In the genomic region with DNA sequence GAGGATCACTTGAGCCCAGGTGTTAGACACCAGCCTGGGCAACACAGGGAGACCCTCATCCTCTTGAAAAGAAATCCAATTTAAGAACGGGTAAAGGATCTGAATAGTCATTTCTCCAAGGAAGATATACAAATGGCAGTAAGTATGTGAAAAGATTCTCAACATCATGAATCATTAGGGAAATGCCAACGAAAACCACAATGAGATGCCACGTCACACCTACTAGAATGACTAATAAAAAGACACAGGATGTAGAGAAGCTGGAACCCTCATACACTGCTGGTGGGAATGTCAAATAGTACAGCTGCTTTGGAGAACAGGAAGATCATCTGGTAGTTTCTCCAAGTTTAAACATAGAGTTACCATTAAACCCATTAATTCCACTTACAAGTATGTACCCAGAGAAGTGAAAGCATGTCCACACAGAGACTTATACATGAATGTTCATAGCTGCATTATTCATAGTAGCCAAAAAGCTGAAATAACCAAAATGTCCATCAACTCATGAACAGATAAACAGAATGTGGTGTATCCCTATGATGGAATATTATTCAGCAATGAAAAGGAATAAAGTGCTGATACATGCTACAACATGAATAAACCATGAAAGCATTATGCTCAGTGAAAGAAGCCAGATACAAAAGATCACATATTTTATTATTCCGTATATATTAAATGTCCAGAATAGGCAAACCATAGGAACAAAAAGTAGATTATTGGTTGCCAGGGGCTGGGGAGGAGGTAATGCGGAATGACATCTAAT, we compare ENCODE assay signal across 8 cellular contexts. TPM values are rescaled to one million over a fixed set of nuclear protein-coding genes. Genes with fewer than 3 reads are reported as not detected.
A peak's percentile ranks its signal among the peaks of the same experiment; 100 is the strongest.
DNase-seq lines count a peak whose midpoint lies in the region; ATAC-seq lines count a peak whose summit lies in the region.

No MANE protein-coding gene starts in this region.

- peak overlapping the region; percentile 82 for H3K27ac Mint-ChIP-seq in activated T-cell treated with anti-CD3 and anti-CD28 coated beads, Interleukin-2, amount 50 U/mL, for 24 hours

- H3K36me3 Mint-ChIP-seq in activated T-cell treated with anti-CD3 and anti-CD28 coated beads, Interleukin-2, amount 50 U/mL, for 24 hours (ENCODE audit: low read depth), result no peaks in the 10 kb centered on the region

- peak; percentile 99 for DNase-seq in EH (ENCODE audit: low read depth)
- DNase-seq in activated T-cell treated with anti-CD3 and anti-CD28 coated beads, Interleukin-2, amount 50 U/mL, for 24 hours, result no peak
- peak; percentile 42 to 97 for DNase-seq in lung microvascular endothelial cell (ENCODE audit: low read depth in 2 of 2)
- no peak for DNase-seq in Right ventricle myocardium superior
- DNase-seq in NCI-H128 (lab: John Stamatoyannopoulos, UW; ENCODE audit: unreplicated experiment), result no peak

- H3K9me3 Mint-ChIP-seq in activated T-cell treated with anti-CD3 and anti-CD28 coated beads, Interleukin-2, amount 50 U/mL, for 24 hours, result no peaks in the 10 kb centered on the region

- H3K4me1 Mint-ChIP-seq in activated T-cell treated with anti-CD3 and anti-CD28 coated beads, Interleukin-2, amount 50 U/mL, for 24 hours (ENCODE audit: low read depth), result peaks cover 25% of the 10 kb centered on the region

- ATAC-seq in HG03460 (IDR thresholded peaks at IDR 0.05; ENCODE audit: unreplicated experiment) (peak; percentile 55), Right ventricle myocardium superior (ENCODE audit: poor library complexity) (no peak), GM19035 (IDR thresholded peaks at IDR 0.05; ENCODE audit: unreplicated experiment) (no peak), GM21515 (IDR thresholded peaks at IDR 0.05; ENCODE audit: unreplicated experiment) (no peak)

- H3K4me3 Mint-ChIP-seq in activated T-cell treated with anti-CD3 and anti-CD28 coated beads, Interleukin-2, amount 50 U/mL, for 24 hours, result no peak overlapping the region

- intact Hi-C loops in Right ventricle myocardium superior (cut with DNase I), result no loop called here

- no peaks in the 10 kb centered on the region for H3K27me3 Mint-ChIP-seq in activated T-cell treated with anti-CD3 and anti-CD28 coated beads, Interleukin-2, amount 50 U/mL, for 24 hours

RNA-seq across cellular contexts. Expression of gene ZMIZ2, which starts 13.1 kb away (rescaled TPM):
- total RNA-seq in lung microvascular endothelial cell, result 4.1 and 7.9 TPM in 2 replicates
- total RNA-seq in Right ventricle myocardium superior, result 54.1 TPM

Comparison
In these comparisons a context has a peak if more than half of its experiments do, and no peak if none do; other contexts are left out.
1. DNase-seq: peak in EH (single experiment) and lung microvascular endothelial cell (2 of 2); none in activated T-cell treated with anti-CD3 and anti-CD28 coated beads, Interleukin-2, amount 50 U/mL, for 24 hours (single experiment), Right ventricle myocardium superior (single experiment) and NCI-H128 (single experiment).